In the genomic region with DNA sequence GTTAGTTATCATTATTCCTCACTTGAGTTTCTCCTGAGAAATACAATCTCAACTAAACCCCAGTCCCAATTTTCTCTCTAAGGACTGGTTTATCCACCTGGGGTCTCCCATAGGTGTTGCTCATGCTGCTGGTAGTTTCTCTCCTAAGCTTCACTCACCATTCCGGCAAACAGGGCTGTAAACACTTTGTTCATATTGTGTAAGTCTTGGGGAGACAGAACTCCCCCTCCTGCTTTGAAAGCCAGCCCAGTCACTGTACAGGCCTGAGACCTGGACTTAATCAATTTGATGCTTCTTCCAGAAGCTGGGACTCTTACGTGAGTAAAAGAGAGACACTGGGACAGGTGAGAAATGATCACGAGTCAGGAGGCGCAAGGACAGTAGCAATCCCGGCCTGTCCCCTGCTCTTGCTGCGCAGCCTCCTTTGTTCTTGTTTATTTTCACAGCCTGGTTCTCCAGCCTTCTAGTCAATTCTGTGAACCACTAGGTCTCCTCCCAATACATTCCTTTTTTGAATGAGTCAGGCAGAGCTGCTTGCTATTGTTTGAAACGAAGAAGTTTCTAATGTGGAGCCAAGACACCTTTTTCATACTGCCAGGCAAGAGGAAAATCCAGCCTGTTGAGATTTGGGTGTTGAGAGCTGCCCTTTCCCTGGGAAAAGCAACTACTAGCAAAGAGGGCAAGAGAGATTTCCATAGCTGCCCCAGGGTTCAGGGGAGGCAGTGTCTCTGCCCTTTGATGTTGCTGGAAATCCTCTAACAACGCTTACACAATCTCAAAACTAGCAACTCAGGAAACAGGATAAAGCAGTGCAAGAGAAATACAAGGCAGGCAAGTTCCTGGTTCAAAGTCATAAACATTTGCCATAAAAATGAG, we compare ENCODE assay signal across 10 cellular contexts. TPM values are rescaled to one million over a fixed set of nuclear protein-coding genes. Genes with fewer than 3 reads are reported as not detected.
DNase-seq lines count a peak whose midpoint lies in the region; ATAC-seq and TF ChIP-seq lines count a peak whose summit lies in the region.
"Had no signal": no experiment of that assay in that cellular context is flagged by ENCODE, and none has a peak within 500 bp of the region (broad histone marks: within the 10 kb centered on the region; RNA-seq: fewer than 3 reads in every experiment).

No MANE protein-coding gene starts in this region.

- H3K4me3 ChIP-seq in fibroblast of villous mesenchyme (ENCODE audit: low read depth, low read length) = no peak overlapping the region
- H3K4me3 ChIP-seq in parathyroid adenoma (ENCODE audit: low read depth, low read length) = no peak overlapping the region
- H3K4me3 ChIP-seq: SJCRH30 had no signal

- H3K79me2 ChIP-seq in parathyroid adenoma = no peaks in the 10 kb centered on the region

- peak overlapping the region in 1 of 2 donors; percentile 67 for H3K4me3 Mint-ChIP-seq in CD14-positive monocyte

- peak overlapping the region; percentile 98 for H3K27ac ChIP-seq in VCaP
- H3K27ac ChIP-seq in parathyroid adenoma = no peak overlapping the region
- H3K27ac ChIP-seq: SJCRH30 had no signal

- no peaks in the 10 kb centered on the region for H3K36me3 ChIP-seq in parathyroid adenoma (ENCODE audit: control insufficient read depth, insufficient read depth, low read length)
- H3K36me3 ChIP-seq: SJCRH30 had no signal

- no peak overlapping the region for H3K4me2 ChIP-seq in parathyroid adenoma (ENCODE audit: low read length)

- DNase-seq in CD14-positive monocyte (ENCODE audit: low spot score) = no peak
- DNase-seq in fibroblast of villous mesenchyme (ENCODE audit: low read depth) = peak; percentile 77
- DNase-seq in middle frontal gyrus (ENCODE audit: extremely low spot score, low spot score) = no peak
- DNase-seq in COLO829 (ENCODE audit: low spot score) = no peak
- DNase-seq in stimulated activated CD8-positive, alpha-beta memory T cell treated with anti-CD3 and anti-CD28 coated beads, Interleukin-4, amount 100 ng/mL, for 48 hours = no peak
- DNase-seq: activated T-cell treated with anti-CD3 and anti-CD28 coated beads for 4 hours, SJCRH30 had no signal

- no peaks in the 10 kb centered on the region for H3K27me3 ChIP-seq in parathyroid adenoma (ENCODE audit: control insufficient read depth, insufficient read depth, low read length)
- H3K27me3 ChIP-seq: SJCRH30 had no signal

- H3K9ac ChIP-seq in parathyroid adenoma = no peak overlapping the region

- H3K9me3 Mint-ChIP-seq in CD14-positive monocyte = peaks cover 0 to 2% (median 0%) of the 10 kb centered on the region in 7 donors

- H3K27ac Mint-ChIP-seq in CD14-positive monocyte = peak overlapping the region; percentile 78 to 94 (median 88)

- peaks cover 63% of the 10 kb centered on the region for H3K4me1 Mint-ChIP-seq in CD14-positive monocyte

- H3K36me3 Mint-ChIP-seq in CD14-positive monocyte = no peaks in the 10 kb centered on the region

- intact Hi-C loops in CD14-positive monocyte (cut with micrococcal nuclease) = no loop called here

- peaks cover 0 to 2% (median under 1%) of the 10 kb centered on the region in 3 donors for H3K27me3 Mint-ChIP-seq in CD14-positive monocyte (ENCODE audit: low read depth in 3 of 3)

- H2AFZ ChIP-seq in parathyroid adenoma = peak overlapping the region; percentile 18

- ATAC-seq in GM18907 (IDR thresholded peaks at IDR 0.05; ENCODE audit: unreplicated experiment) = no peak

- H3K4me1 ChIP-seq in parathyroid adenoma = no peaks in the 10 kb centered on the region
- H3K4me1 ChIP-seq: SJCRH30 had no signal

- TF ChIP-seq CTCF in CD14-positive monocyte (IDR thresholded peaks at IDR 0.05) (no peak), VCaP (conservative IDR thresholded peaks at IDR 0.05) (no peak), fibroblast of villous mesenchyme (IDR thresholded peaks at IDR 0.05; ENCODE audit: insufficient read depth, low read depth, low read length) (no peak), parathyroid adenoma (IDR thresholded peaks at IDR 0.05) (no peak)

- no peaks in the 10 kb centered on the region for H3K9me3 ChIP-seq in parathyroid adenoma (ENCODE audit: control insufficient read depth, low read length)
- H3K9me3 ChIP-seq: SJCRH30 had no signal

RNA-seq across cellular contexts. Expression of a gene that starts 9.2 kb away (rescaled TPM):
- 10 to 100 TPM in 1 of 2 donors, 1 to 10 TPM in 1; 6.4 to 16.1 TPM for polyA plus RNA-seq in CD14-positive monocyte
- total RNA-seq in fibroblast of villous mesenchyme = 6.1 and 6.5 TPM in 2 replicates

RNA-seq across cellular contexts. Expression of a gene that starts 26.6 kb away (rescaled TPM):
- not detected for polyA plus RNA-seq in CD14-positive monocyte
- total RNA-seq in fibroblast of villous mesenchyme = under 0.01 TPM in 2 replicates

RNA-seq across cellular contexts. Expression of a gene that starts 26.6 kb away (rescaled TPM):
- not detected for polyA plus RNA-seq in CD14-positive monocyte
- total RNA-seq in fibroblast of villous mesenchyme = not detected in 2 replicates

RNA-seq across cellular contexts. Expression of a gene that starts 26.8 kb away (rescaled TPM):
- 100 to 1,000 TPM; 879 to 880 TPM for polyA plus RNA-seq in CD14-positive monocyte
- 134 and 179 TPM in 2 replicates for total RNA-seq in fibroblast of villous mesenchyme

RNA-seq across cellular contexts. Expression of a gene that starts 33.8 kb away (rescaled TPM):
- under 1 TPM; 0.59 to 0.88 TPM for polyA plus RNA-seq in CD14-positive monocyte
- under 0.01 and 0.32 TPM in 2 replicates for total RNA-seq in fibroblast of villous mesenchyme
